Comparison of ENCODE assay signal across 17 cellular contexts in genomic region chr18:49876536-49876935, GRCh38.
"Had no signal": no experiment of that assay in that cellular context is flagged by ENCODE, and none has a peak within 500 bp of the region (broad histone marks: within the 10 kb centered on the region; RNA-seq: fewer than 3 reads in every experiment).

No MANE protein-coding gene starts in this region.

- H3K36me3 ChIP-seq: gastrocnemius medialis had no signal

- DNase-seq: central memory CD4-positive, alpha-beta T cell; effector memory CD4-positive, alpha-beta T cell; gastrocnemius medialis; kidney; left cardiac atrium; mesendoderm; naive B cell; occipital lobe; pancreas; stimulated activated CD4-positive, alpha-beta T cell treated with anti-CD3 and anti-CD28 coated beads, Interleukin-2, amount 100 ng/mL, for 24 hours; stimulated activated CD4-positive, alpha-beta T cell treated with anti-CD3 and anti-CD28 coated beads, Interleukin-4, amount 100 ng/mL, for 4 hours; stimulated activated naive B cell treated with anti-CD40 and anti-IgM and Interleukin-4, amounts not matched to agents 10 μg/mL and 1 μg/mL and 100 μg/mL, for 72 hours; stimulated activated naive CD8-positive, alpha-beta T cell treated with anti-CD3 and anti-CD28 coated beads, Interleukin-15, amount 100 ng/mL, for 72 hours; substantia nigra; transverse colon had no signal

- H3K27ac ChIP-seq: gastrocnemius medialis, pancreas, thoracic aorta, transverse colon had no signal

- ATAC-seq: esophagus mucosa; gastrocnemius medialis; left cardiac atrium; pancreas; stimulated activated naive B cell treated with anti-CD40 and anti-IgM and Interleukin-4, amounts not matched to agents 10 μg/mL and 1 μg/mL and 100 μg/mL, for 72 hours; stimulated activated naive CD8-positive, alpha-beta T cell treated with anti-CD3 and anti-CD28 coated beads, Interleukin-15, amount 100 ng/mL, for 72 hours had no signal

- H3K4me1 ChIP-seq: gastrocnemius medialis, pancreas, transverse colon had no signal

- H3K4me3 ChIP-seq: gastrocnemius medialis, pancreas, thoracic aorta, transverse colon had no signal

- H3K27me3 ChIP-seq: pancreas, transverse colon had no signal

- H3K9me3 ChIP-seq: gastrocnemius medialis, pancreas, thoracic aorta, transverse colon had no signal
